ENCODE assay signal across 1 cellular context in the genomic region with DNA sequence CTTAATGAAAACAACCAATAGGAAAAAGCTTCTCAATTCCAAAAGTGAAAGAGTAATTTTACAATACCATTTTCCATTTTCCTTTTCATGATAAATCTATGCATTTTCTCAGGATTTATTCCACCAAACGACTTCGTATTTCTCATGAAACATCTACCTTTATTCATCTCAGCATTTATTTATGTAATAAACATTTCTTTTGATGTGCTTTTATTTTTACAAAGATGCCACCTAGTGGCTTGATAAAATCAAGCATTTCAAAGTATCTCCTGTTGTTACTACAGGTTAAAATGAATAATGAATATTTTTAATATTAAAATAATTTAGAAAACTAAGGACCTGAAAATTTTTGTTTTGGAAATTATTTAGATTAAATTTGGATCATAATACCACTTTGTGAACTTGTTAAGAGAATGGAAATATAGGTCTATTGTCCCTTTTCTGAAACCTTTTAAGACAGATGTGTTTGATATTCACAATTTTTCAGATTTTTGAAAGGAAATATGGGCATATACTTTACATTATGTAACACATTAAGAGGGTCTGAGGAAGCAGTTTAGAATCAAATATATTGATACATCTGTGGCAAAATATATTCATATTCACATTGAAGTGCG.
A peak's percentile ranks its signal among the peaks of the same experiment; 100 is the strongest.
TF ChIP-seq lines count a peak whose summit lies in the region.

No MANE protein-coding gene starts in this region.

TF ChIP-seq in HepG2, 621 proteins besides CTCF, POLR2A, EP300 and RAD21:
- TF ChIP-seq, protein P1, sequence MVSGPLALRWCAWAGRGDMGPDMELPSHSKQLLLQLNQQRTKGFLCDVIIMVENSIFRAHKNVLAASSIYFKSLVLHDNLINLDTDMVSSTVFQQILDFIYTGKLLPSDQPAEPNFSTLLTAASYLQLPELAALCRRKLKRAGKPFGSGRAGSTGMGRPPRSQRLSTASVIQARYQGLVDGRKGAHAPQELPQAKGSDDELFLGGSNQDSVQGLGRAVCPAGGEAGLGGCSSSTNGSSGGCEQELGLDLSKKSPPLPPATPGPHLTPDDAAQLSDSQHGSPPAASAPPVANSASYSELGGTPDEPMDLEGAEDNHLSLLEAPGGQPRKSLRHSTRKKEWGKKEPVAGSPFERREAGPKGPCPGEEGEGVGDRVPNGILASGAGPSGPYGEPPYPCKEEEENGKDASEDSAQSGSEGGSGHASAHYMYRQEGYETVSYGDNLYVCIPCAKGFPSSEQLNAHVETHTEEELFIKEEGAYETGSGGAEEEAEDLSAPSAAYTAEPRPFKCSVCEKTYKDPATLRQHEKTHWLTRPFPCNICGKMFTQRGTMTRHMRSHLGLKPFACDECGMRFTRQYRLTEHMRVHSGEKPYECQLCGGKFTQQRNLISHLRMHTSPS (CRISPR knock-in tag; IDR thresholded peaks at IDR 0.05; ENCODE audit: low read depth) = no peak
- TF ChIP-seq, protein P2, sequence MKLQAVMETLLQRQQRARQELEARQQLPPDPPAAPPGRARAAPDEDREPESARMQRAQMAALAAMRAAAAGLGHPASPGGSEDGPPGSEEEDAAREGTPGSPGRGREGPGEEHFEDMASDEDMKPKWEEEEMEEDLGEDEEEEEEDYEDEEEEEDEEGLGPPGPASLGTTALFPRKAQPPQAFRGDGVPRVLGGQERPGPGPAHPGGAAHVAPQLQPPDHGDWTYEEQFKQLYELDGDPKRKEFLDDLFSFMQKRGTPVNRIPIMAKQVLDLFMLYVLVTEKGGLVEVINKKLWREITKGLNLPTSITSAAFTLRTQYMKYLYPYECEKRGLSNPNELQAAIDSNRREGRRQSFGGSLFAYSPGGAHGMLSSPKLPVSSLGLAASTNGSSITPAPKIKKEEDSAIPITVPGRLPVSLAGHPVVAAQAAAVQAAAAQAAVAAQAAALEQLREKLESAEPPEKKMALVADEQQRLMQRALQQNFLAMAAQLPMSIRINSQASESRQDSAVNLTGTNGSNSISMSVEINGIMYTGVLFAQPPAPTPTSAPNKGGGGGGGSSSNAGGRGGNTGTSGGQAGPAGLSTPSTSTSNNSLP (IDR thresholded peaks at IDR 0.05; ENCODE audit: low read depth, low read length) = peak; percentile 75
- TF ChIP-seq SMC3 (IDR thresholded peaks at IDR 0.05; ENCODE audit: low read length) (0 out of 2 replicates have a peak, but pooled peaks have one; percentile 1), STAG1 (CRISPR knock-in tag; IDR thresholded peaks at IDR 0.05) (peak; percentile 22; the same call in 1 of the 2 replicates)
